19 cellular contexts compared by ENCODE assay signal in genomic region chr3:39601241-39601640, GRCh38.
DNase-seq lines count a peak whose midpoint lies in the region; ATAC-seq and TF ChIP-seq lines count a peak whose summit lies in the region.
"Had no signal": no experiment of that assay in that cellular context is flagged by ENCODE, and none has a peak within 500 bp of the region (broad histone marks: within the 10 kb centered on the region; RNA-seq: fewer than 3 reads in every experiment).

No MANE protein-coding gene starts in this region.

- POLR2A ChIA-PET in naive thymus-derived CD8-positive, alpha-beta T cell (lab: Charles Lee): no interaction called here

- H3K9me3 Mint-ChIP-seq in neural crest cell: peaks cover 5% of the 10 kb centered on the region
- H3K9me3 Mint-ChIP-seq in naive thymus-derived CD8-positive, alpha-beta T cell: peaks cover 0 to 12% (median 3%) of the 10 kb centered on the region in 9 donors

- H3K4me3 Mint-ChIP-seq in neural crest cell: no peak overlapping the region
- H3K4me3 Mint-ChIP-seq in naive thymus-derived CD8-positive, alpha-beta T cell: no peak overlapping the region
- H3K4me3 Mint-ChIP-seq: CD4-positive, alpha-beta memory T cell had no signal

- ATAC-seq in naive thymus-derived CD8-positive, alpha-beta T cell: no peak

- DNase-seq in NCI-H187 treated with DMSO at 0.1 percent for 48 hours (lab: John Stamatoyannopoulos, UW): peak; percentile 1
- DNase-seq in NCI-H187 (lab: John Stamatoyannopoulos, UW): no peak
- DNase-seq in NCI-H1105 (lab: John Stamatoyannopoulos, UW): peak; percentile 45
- DNase-seq in NCI-H2196 (lab: John Stamatoyannopoulos, UW; ENCODE audit: unreplicated experiment): peak; percentile 22
- no peak for DNase-seq in neural crest cell (ENCODE audit: low read depth, low spot score)
- no peak for DNase-seq in A172 (ENCODE audit: low spot score)
- DNase-seq in naive thymus-derived CD8-positive, alpha-beta T cell: no peak
- no peak for DNase-seq in activated gamma-delta T cell treated with Interleukin-2 at 50 U/mL for 16 hours
- DNase-seq: CD4-positive, alpha-beta memory T cell; DND-41; GM23248; HCEC 1CT; KBM-7; NCI-H510A; NCI-H748 treated with DMSO at 0.1 percent for 48 hours; OCI-M1; Right ventricle myocardium superior; SW 1271; T-helper 2 cell had no signal

- no peaks in the 10 kb centered on the region for H3K36me3 Mint-ChIP-seq in neural crest cell (ENCODE audit: low read depth)
- no peaks in the 10 kb centered on the region for H3K36me3 Mint-ChIP-seq in naive thymus-derived CD8-positive, alpha-beta T cell
- H3K36me3 Mint-ChIP-seq: CD4-positive, alpha-beta memory T cell had no signal

- H3K27ac Mint-ChIP-seq in neural crest cell (ENCODE audit: unreplicated experiment): peak overlapping the region; percentile 97
- H3K27ac Mint-ChIP-seq in naive thymus-derived CD8-positive, alpha-beta T cell: no peak overlapping the region
- H3K27ac Mint-ChIP-seq: CD4-positive, alpha-beta memory T cell had no signal

- no peak for TF ChIP-seq CTCF in neural crest cell (conservative IDR thresholded peaks at IDR 0.05)

- H3K27me3 Mint-ChIP-seq in neural crest cell (ENCODE audit: low read depth): no peaks in the 10 kb centered on the region
- peaks cover 3 to 13% (median 6%) of the 10 kb centered on the region in 5 donors for H3K27me3 Mint-ChIP-seq in naive thymus-derived CD8-positive, alpha-beta T cell

- peaks cover 11% of the 10 kb centered on the region for H3K4me1 Mint-ChIP-seq in neural crest cell
- no peaks in the 10 kb centered on the region for H3K4me1 Mint-ChIP-seq in naive thymus-derived CD8-positive, alpha-beta T cell
- H3K4me1 Mint-ChIP-seq: CD4-positive, alpha-beta memory T cell had no signal

Comparison
In these comparisons a context has a peak if more than half of its experiments do, and no peak if none do; other contexts are left out.
1. DNase-seq: peak in NCI-H187 treated with DMSO at 0.1 percent for 48 hours (single experiment), NCI-H1105 (single experiment) and NCI-H2196 (single experiment); none in NCI-H187 (0 of 2), neural crest cell (single experiment), A172 (single experiment), naive thymus-derived CD8-positive, alpha-beta T cell (0 of 10) and activated gamma-delta T cell treated with Interleukin-2 at 50 U/mL for 16 hours (single experiment).